ENCODE assay signal across 1 cellular context in genomic region chr17:35312790-35313711, GRCh38.
TF ChIP-seq lines count a peak whose summit lies in the region.

No MANE protein-coding gene starts in this region.

TF ChIP-seq in K562, 482 proteins besides CTCF, POLR2A, EP300 and RAD21 (continued from another document):
- TF ChIP-seq ZBTB2 (IDR thresholded peaks at IDR 0.05) (no peak), MTF1 (CRISPR knock-in tag; IDR thresholded peaks at IDR 0.05; ENCODE audit: borderline replicate concordance) (no peak), ZBTB9 (CRISPR knock-in tag; IDR thresholded peaks at IDR 0.05) (no peak), SIX5 (IDR thresholded peaks at IDR 0.05; ENCODE audit: borderline replicate concordance in 1 of 2, insufficient read depth in 1 of 2, low read depth in 1 of 2, low read length in 2 of 2) (no peak), HDAC2 (IDR thresholded peaks at IDR 0.05) (no peak), DMBX1 (CRISPR knock-in tag; IDR thresholded peaks at IDR 0.05; ENCODE audit: borderline replicate concordance) (no peak), TFAP4 (CRISPR knock-in tag; IDR thresholded peaks at IDR 0.05; ENCODE audit: borderline replicate concordance) (0 out of 2 replicates have a peak, but pooled peaks have one; percentile 10), BHLHE40 (IDR thresholded peaks at IDR 0.05; ENCODE audit: low read length) (peak; percentile 9; the same call in 1 of the 2 replicates)
